In genomic region chr12:70264067-70264867, GRCh38 we compare ENCODE assay signal across 18 cellular contexts. TPM values are rescaled to one million over a fixed set of nuclear protein-coding genes. Genes with fewer than 3 reads are reported as not detected.
DNase-seq lines count a peak whose midpoint lies in the region; ATAC-seq and TF ChIP-seq lines count a peak whose summit lies in the region.
"Had no signal": no experiment of that assay in that cellular context is flagged by ENCODE, and none has a peak within 500 bp of the region (broad histone marks: within the 10 kb centered on the region; RNA-seq: fewer than 3 reads in every experiment).

No MANE protein-coding gene starts in this region.

- H3K9me3 Mint-ChIP-seq in activated T-cell treated with anti-CD3 and anti-CD28 coated beads, Interleukin-2, amount 50 U/mL, for 72 hours = peaks cover 0 to 3% of the 10 kb centered on the region in 2 donors
- H3K9me3 Mint-ChIP-seq in effector memory CD8-positive, alpha-beta T cell = no peaks in the 10 kb centered on the region
- H3K9me3 Mint-ChIP-seq in progenitor cell of endocrine pancreas (ENCODE audit: low read depth) = peaks cover 15% of the 10 kb centered on the region
- H3K9me3 Mint-ChIP-seq in osteocyte (ENCODE audit: unreplicated experiment) = peaks cover 15% of the 10 kb centered on the region
- H3K9me3 Mint-ChIP-seq: IgD-negative memory B cell had no signal

- H3K27ac Mint-ChIP-seq in activated T-cell treated with anti-CD3 and anti-CD28 coated beads, Interleukin-2, amount 50 U/mL, for 72 hours = no peak overlapping the region
- H3K27ac Mint-ChIP-seq in effector memory CD8-positive, alpha-beta T cell = no peak overlapping the region
- H3K27ac Mint-ChIP-seq in progenitor cell of endocrine pancreas (peak overlapping the region; percentile 69), osteocyte (ENCODE audit: unreplicated experiment) (no peak overlapping the region)
- H3K27ac Mint-ChIP-seq: IgD-negative memory B cell had no signal

- H3K36me3 Mint-ChIP-seq in activated T-cell treated with anti-CD3 and anti-CD28 coated beads, Interleukin-2, amount 50 U/mL, for 72 hours (ENCODE audit: insufficient read depth in 2 of 2) = peaks cover 8 to 20% of the 10 kb centered on the region in 2 donors
- peaks cover 20% of the 10 kb centered on the region for H3K36me3 Mint-ChIP-seq in effector memory CD8-positive, alpha-beta T cell (ENCODE audit: insufficient read depth)
- peaks cover 32% of the 10 kb centered on the region for H3K36me3 Mint-ChIP-seq in progenitor cell of endocrine pancreas (ENCODE audit: insufficient read depth)
- H3K36me3 Mint-ChIP-seq in osteocyte (ENCODE audit: unreplicated experiment) = peaks cover 13% of the 10 kb centered on the region

- no peak overlapping the region for H3K4me3 ChIP-seq in NB4 (ENCODE audit: low read depth, low read length)
- H3K4me3 ChIP-seq: BLaER1 treated with 17β-estradiol and CSF1 and Interleukin-3, amounts not matched to agents 10 nM and 100 nM had no signal

- H3K27me3 Mint-ChIP-seq in activated T-cell treated with anti-CD3 and anti-CD28 coated beads, Interleukin-2, amount 50 U/mL, for 72 hours (ENCODE audit: low read depth) = no peaks in the 10 kb centered on the region
- H3K27me3 Mint-ChIP-seq in effector memory CD8-positive, alpha-beta T cell = no peaks in the 10 kb centered on the region
- H3K27me3 Mint-ChIP-seq in progenitor cell of endocrine pancreas (no peaks in the 10 kb centered on the region), osteocyte (ENCODE audit: unreplicated experiment) (no peaks in the 10 kb centered on the region)
- H3K27me3 Mint-ChIP-seq: IgD-negative memory B cell had no signal

- peak; percentile 57 to 64 for ATAC-seq in activated T-cell treated with anti-CD3 and anti-CD28 coated beads, Interleukin-2, amount 50 U/mL, for 72 hours (replicated peaks in 1 of 2)
- ATAC-seq in effector memory CD8-positive, alpha-beta T cell (replicated peaks) = peak; percentile 29

- H3K4me3 Mint-ChIP-seq in activated T-cell treated with anti-CD3 and anti-CD28 coated beads, Interleukin-2, amount 50 U/mL, for 72 hours = no peak overlapping the region
- peak overlapping the region in 1 of 2 donors; percentile 32 for H3K4me3 Mint-ChIP-seq in effector memory CD8-positive, alpha-beta T cell
- H3K4me3 Mint-ChIP-seq in progenitor cell of endocrine pancreas (ENCODE audit: low read depth) (no peak overlapping the region), osteocyte (ENCODE audit: unreplicated experiment) (no peak overlapping the region)

- no peak for TF ChIP-seq CTCF in NB4 (IDR thresholded peaks at IDR 0.05; ENCODE audit: low read depth, low read length)
- TF ChIP-seq CTCF in progenitor cell of endocrine pancreas (IDR thresholded peaks at IDR 0.05; ENCODE audit: unreplicated experiment) = no peak
- TF ChIP-seq CTCF in osteocyte (IDR thresholded peaks at IDR 0.05) = no peak

- TF ChIP-seq POLR2A in NB4 (IDR thresholded peaks at IDR 0.05; ENCODE audit: extremely low read depth, insufficient read length) = no peak

- H3K4me1 Mint-ChIP-seq in activated T-cell treated with anti-CD3 and anti-CD28 coated beads, Interleukin-2, amount 50 U/mL, for 72 hours (ENCODE audit: low read depth) = peaks cover 75% of the 10 kb centered on the region
- H3K4me1 Mint-ChIP-seq in effector memory CD8-positive, alpha-beta T cell (ENCODE audit: low read depth in 2 of 2) = peaks cover 45 to 85% of the 10 kb centered on the region in 2 donors
- H3K4me1 Mint-ChIP-seq in progenitor cell of endocrine pancreas (ENCODE audit: low read depth) (peaks cover 20% of the 10 kb centered on the region), osteocyte (ENCODE audit: unreplicated experiment) (peaks cover 29% of the 10 kb centered on the region)

- no peak for DNase-seq in activated T-cell treated with anti-CD3 and anti-CD28 coated beads, Interleukin-2, amount 50 U/mL, for 72 hours
- no peak for DNase-seq in activated T-cell treated with anti-CD3 and anti-CD28 coated beads, Interleukin-2, amount 50 U/mL, for 48 hours
- DNase-seq in NB4 (ENCODE audit: low read depth) (peak; percentile 26), progenitor cell of endocrine pancreas (ENCODE audit: low spot score, unreplicated experiment) (no peak), T-helper 1 cell (no peak), SK-N-DZ (ENCODE audit: low spot score) (no peak), osteocyte (ENCODE audit: extremely low spot score, unreplicated experiment) (no peak)
- DNase-seq in effector memory CD8-positive, alpha-beta T cell = no peak
- DNase-seq: activated CD4-positive, alpha-beta T cell treated with anti-CD3 and anti-CD28 coated beads, Interleukin-2, amount 50 U/mL, for 4 hours; DMS 273 treated with DMSO at 0.1 percent for 48 hours; hypothalamus; NCI-H1048; NCI-H2081 treated with DMSO at 0.1 percent for 48 hours; NCI-H446 treated with DMSO at 0.1 percent for 48 hours; SK-N-SH; stimulated activated CD4-positive, alpha-beta T cell treated with anti-CD3 and anti-CD28 coated beads, Interleukin-12 subunit alpha, Interleukin-12 subunit beta, amount 100 ng/mL, for 4 hours had no signal

RNA-seq across cellular contexts. Expression of gene CNOT2, which starts 21.0 kb away (rescaled TPM):
- 10 to 100 TPM; 62.8 to 65.6 TPM for total RNA-seq in activated T-cell treated with anti-CD3 and anti-CD28 coated beads, Interleukin-2, amount 50 U/mL, for 72 hours
- total RNA-seq in progenitor cell of endocrine pancreas (127 and 128 TPM in 2 replicates), osteocyte (60.9 and 73.8 TPM in 2 replicates)
- 86.8 and 95.1 TPM in 2 replicates for polyA plus RNA-seq in SK-N-DZ (2014; cell fraction: cytosol; rRNA removed)
- 120 and 136 TPM in 2 replicates for polyA plus RNA-seq in SK-N-DZ (2014; cell fraction: nucleus; rRNA removed)
